1 cellular context compared by ENCODE assay signal in the genomic region with DNA sequence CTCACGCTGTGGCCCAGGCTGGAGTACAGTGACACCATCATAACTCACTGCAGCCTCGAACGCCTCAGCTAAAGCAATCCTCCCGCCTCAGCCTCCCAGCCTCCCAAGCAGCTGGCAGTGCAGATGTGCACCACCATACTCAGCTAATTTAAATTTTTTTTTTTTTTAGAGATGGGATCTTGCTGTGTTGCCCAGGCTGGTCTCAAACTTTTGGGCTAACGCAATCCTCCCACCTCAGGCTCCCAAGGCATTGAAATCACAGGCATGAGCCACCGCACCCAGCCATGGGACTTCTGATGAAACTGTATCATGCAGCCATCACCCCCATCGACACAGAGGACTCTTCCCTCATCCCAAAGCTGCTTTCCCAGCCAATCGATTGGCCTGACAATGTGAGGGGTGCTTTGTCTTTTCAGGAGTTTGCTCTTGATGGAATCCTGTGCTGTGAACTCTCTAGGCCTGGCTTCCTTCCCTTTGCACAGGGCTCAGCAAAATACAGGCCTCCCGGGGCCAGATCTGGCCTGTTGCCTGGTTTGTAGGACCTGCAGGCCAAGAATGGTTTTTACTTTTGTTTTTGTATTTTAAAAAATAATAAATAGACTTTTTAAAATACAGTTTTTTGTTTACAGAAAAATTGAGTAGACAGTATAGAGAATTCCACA.
TF ChIP-seq lines count a peak whose summit lies in the region.

No MANE protein-coding gene starts in this region.

TF ChIP-seq in IMR-90, 13 proteins besides CTCF, POLR2A, EP300 and RAD21 (continued from another document):
- TF ChIP-seq, protein P1, sequence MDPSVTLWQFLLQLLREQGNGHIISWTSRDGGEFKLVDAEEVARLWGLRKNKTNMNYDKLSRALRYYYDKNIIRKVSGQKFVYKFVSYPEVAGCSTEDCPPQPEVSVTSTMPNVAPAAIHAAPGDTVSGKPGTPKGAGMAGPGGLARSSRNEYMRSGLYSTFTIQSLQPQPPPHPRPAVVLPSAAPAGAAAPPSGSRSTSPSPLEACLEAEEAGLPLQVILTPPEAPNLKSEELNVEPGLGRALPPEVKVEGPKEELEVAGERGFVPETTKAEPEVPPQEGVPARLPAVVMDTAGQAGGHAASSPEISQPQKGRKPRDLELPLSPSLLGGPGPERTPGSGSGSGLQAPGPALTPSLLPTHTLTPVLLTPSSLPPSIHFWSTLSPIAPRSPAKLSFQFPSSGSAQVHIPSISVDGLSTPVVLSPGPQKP (IDR thresholded peaks at IDR 0.05; ENCODE audit: borderline replicate concordance, low read depth, low read length): no peak
- TF ChIP-seq MAZ (IDR thresholded peaks at IDR 0.05; ENCODE audit: borderline replicate concordance, low read depth, low read length) (no peak), CEBPB (IDR thresholded peaks at IDR 0.05; ENCODE audit: low read depth, low read length) (no peak), FOS (IDR thresholded peaks at IDR 0.05; ENCODE audit: low read depth, low read length) (no peak), BHLHE40 (IDR thresholded peaks at IDR 0.05; ENCODE audit: low read depth, low read length) (no peak), MXI1 (IDR thresholded peaks at IDR 0.05; ENCODE audit: borderline replicate concordance, low read depth, low read length) (no peak), RCOR1 (IDR thresholded peaks at IDR 0.05; ENCODE audit: insufficient replicate concordance, low read length) (no peak), NFE2L2 (IDR thresholded peaks at IDR 0.05; ENCODE audit: low read depth, low read length) (no peak), USF2 (IDR thresholded peaks at IDR 0.05; ENCODE audit: low read depth, low read length) (no peak), SMC3 (IDR thresholded peaks at IDR 0.05; ENCODE audit: low read depth, low read length) (no peak), CHD1 (IDR thresholded peaks at IDR 0.05; ENCODE audit: low read depth, low read length) (no peak), MAFK (IDR thresholded peaks at IDR 0.05; ENCODE audit: low read depth, low read length) (no peak)
